Comparison of ENCODE assay signal across 30 cellular contexts in the genomic region with DNA sequence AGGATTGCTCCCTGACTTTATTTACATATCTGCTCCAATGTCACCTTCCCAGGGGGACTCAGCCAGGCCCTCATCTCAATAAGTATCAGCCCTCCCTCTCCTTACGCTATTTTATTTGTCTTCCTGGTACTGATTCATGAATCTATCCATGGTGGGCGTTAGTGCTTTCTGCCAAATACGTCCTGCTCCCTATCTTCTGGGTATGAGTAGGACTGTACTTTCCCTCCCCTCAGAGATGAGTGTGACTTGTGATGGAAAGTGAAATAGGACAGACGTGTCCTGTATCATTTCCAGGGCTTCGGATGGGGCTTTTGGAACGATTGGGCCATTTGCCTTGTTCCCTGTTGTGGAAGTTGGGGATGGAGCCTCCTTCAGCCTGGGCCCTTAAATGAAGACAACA. TPM values are rescaled to one million over a fixed set of nuclear protein-coding genes. Genes with fewer than 3 reads are reported as not detected.
"Had no signal": no experiment of that assay in that cellular context is flagged by ENCODE, and none has a peak within 500 bp of the region (broad histone marks: within the 10 kb centered on the region; RNA-seq: fewer than 3 reads in every experiment).

No MANE protein-coding gene starts in this region.

- H3K4me1 ChIP-seq: pancreas, prostate gland, upper lobe of right lung, uterus had no signal

- H3K27me3 ChIP-seq: pancreas, uterus had no signal

- H3K27ac ChIP-seq: left ventricle myocardium inferior, pancreas, prostate gland, skin epidermis, suprapubic skin, thoracic aorta, tibial artery, upper lobe of right lung, uterus had no signal

- H3K36me3 ChIP-seq: left ventricle myocardium inferior, pancreas, prostate gland, suprapubic skin, thoracic aorta, tibial artery, upper lobe of right lung, uterus had no signal

- FAIRE-seq: pancreas had no signal

- H3K4me3 Mint-ChIP-seq: mesothelial cell of epicardium; naive thymus-derived CD4-positive, alpha-beta T cell; natural killer cell treated with Interleukin-12 subunit alpha and Interleukin-12 subunit beta and Interleukin-15 and Interleukin-18, amount 100 ng/mL, for 72 hours; stimulated activated naive CD8-positive, alpha-beta T cell treated with anti-CD3 and anti-CD28 coated beads, Interleukin-15, Interleukin-2, amounts not matched to agents 100 ng/mL and 50 ng/mL, for 24 hours had no signal

- ATAC-seq: mucosa of descending colon; naive thymus-derived CD4-positive, alpha-beta T cell; natural killer cell treated with Interleukin-12 subunit alpha and Interleukin-12 subunit beta and Interleukin-15 and Interleukin-18, amount 100 ng/mL, for 72 hours; pancreas; right cardiac atrium; sciatic nerve; upper lobe of right lung had no signal

- H3K9me3 Mint-ChIP-seq: mesothelial cell of epicardium; natural killer cell treated with Interleukin-12 subunit alpha and Interleukin-12 subunit beta and Interleukin-15 and Interleukin-18, amount 100 ng/mL, for 72 hours; stimulated activated naive CD8-positive, alpha-beta T cell treated with anti-CD3 and anti-CD28 coated beads, Interleukin-15, Interleukin-2, amounts not matched to agents 100 ng/mL and 50 ng/mL, for 24 hours had no signal

- DNase-seq: islet precursor cell; left ventricle myocardium inferior; mesendoderm; mucosa of descending colon; naive thymus-derived CD4-positive, alpha-beta T cell; nucleus accumbens; pancreas; posterior cingulate gyrus; retina; stimulated activated CD4-positive, alpha-beta T cell treated with anti-CD3 and anti-CD28 coated beads, Interleukin-12 subunit alpha, Interleukin-12 subunit beta, amount 100 ng/mL, for 4 hours; stimulated activated CD4-positive, alpha-beta T cell treated with anti-CD3 and anti-CD28 coated beads, Interleukin-15, amount 100 ng/mL, for 24 hours; stimulated activated CD4-positive, alpha-beta T cell treated with anti-CD3 and anti-CD28 coated beads, Interleukin-2, amount 100 ng/mL, for 24 hours; stimulated activated CD4-positive, alpha-beta T cell treated with anti-CD3 and anti-CD28 coated beads, Interleukin-4, amount 100 ng/mL, for 1 hour; stimulated activated naive CD4-positive, alpha-beta T cell; tibial artery; trophoblast cell; upper lobe of right lung; uterus had no signal

- H3K36me3 Mint-ChIP-seq: mesothelial cell of epicardium; natural killer cell treated with Interleukin-12 subunit alpha and Interleukin-12 subunit beta and Interleukin-15 and Interleukin-18, amount 100 ng/mL, for 72 hours had no signal

- H3K27ac Mint-ChIP-seq: mesothelial cell of epicardium; natural killer cell treated with Interleukin-12 subunit alpha and Interleukin-12 subunit beta and Interleukin-15 and Interleukin-18, amount 100 ng/mL, for 72 hours; stimulated activated naive CD8-positive, alpha-beta T cell treated with anti-CD3 and anti-CD28 coated beads, Interleukin-15, Interleukin-2, amounts not matched to agents 100 ng/mL and 50 ng/mL, for 24 hours had no signal

- H3K9me3 ChIP-seq: left ventricle myocardium inferior, mucosa of descending colon, pancreas, prostate gland, suprapubic skin, thoracic aorta, upper lobe of right lung, uterus had no signal

- H3K4me3 ChIP-seq: left ventricle myocardium inferior, lung, mucosa of descending colon, pancreas, prostate gland, skin epidermis, suprapubic skin, thoracic aorta, tibial artery, upper lobe of right lung, uterus had no signal

RNA-seq across cellular contexts. Expression of gene FOXO6, which starts 47.5 kb away (rescaled TPM):
- total RNA-seq: natural killer cell treated with Interleukin-12 subunit alpha and Interleukin-12 subunit beta and Interleukin-15 and Interleukin-18, amount 100 ng/mL, for 72 hours; osteoblast; subcutaneous adipose tissue had no signal
- polyA plus RNA-seq: naive thymus-derived CD4-positive, alpha-beta T cell had no signal
